Comparison of ENCODE assay signal across 8 cellular contexts in the genomic region with DNA sequence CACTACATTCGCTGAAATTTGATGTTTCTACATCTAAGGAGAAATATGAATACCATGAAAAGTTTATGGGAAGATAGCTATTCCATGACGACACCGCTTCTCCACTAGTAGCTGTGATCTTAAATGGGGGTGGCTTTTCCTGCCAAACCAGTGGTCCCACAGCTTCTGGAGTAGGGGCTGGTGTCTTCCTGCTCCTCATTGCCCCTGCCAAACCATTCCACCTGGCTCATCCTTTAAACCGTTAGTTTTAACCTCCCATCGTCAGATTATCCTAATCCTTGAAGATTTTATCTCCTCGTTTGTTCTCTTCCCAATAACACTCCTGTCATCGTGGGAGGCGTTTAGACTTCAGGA. TPM values are rescaled to one million over a fixed set of nuclear protein-coding genes. Genes with fewer than 3 reads are reported as not detected.
DNase-seq lines count a peak whose midpoint lies in the region; ATAC-seq and TF ChIP-seq lines count a peak whose summit lies in the region.

No MANE protein-coding gene starts in this region.

- no peaks in the 10 kb centered on the region for H3K9me3 ChIP-seq in PC-3 (ENCODE audit: low read length)
- peaks cover 0 to 9% of the 10 kb centered on the region in 2 donors for H3K9me3 ChIP-seq in ovary

- no peak for DNase-seq in Calu3
- no peak for DNase-seq in PC-3
- DNase-seq in epithelial cell of prostate (ENCODE audit: low read depth, low spot score): no peak
- DNase-seq in ovary: no peak
- DNase-seq in medulla oblongata (ENCODE audit: extremely low spot score): no peak
- DNase-seq in COLO829 (ENCODE audit: low spot score): no peak
- no peak for DNase-seq in DMS 273 treated with DMSO at 0.1 percent for 48 hours (lab: John Stamatoyannopoulos, UW)

- BruUV-seq in Calu3 (replicated peaks; lab: Mats Ljungman, UMichigan) (TSS peak; percentile 55), PC-3 (replicated peaks; lab: Mats Ljungman, UMichigan) (TSS peak; percentile 94)

- H3K79me2 ChIP-seq in PC-3 (ENCODE audit: low read length): peaks cover 6% of the 10 kb centered on the region

- peak overlapping the region; percentile 99 for H2AFZ ChIP-seq in PC-3 (ENCODE audit: low read length)

- H3F3A ChIP-seq in PC-3 (ENCODE audit: low read length, unreplicated experiment): no peaks in the 10 kb centered on the region

- H3K36me3 ChIP-seq in PC-3 (ENCODE audit: low read depth, low read length): peaks cover 11% of the 10 kb centered on the region; the same call in 1 of the 2 replicates
- no peaks in the 10 kb centered on the region for H3K36me3 ChIP-seq in ovary

- peak overlapping the region; percentile 81 for H3K4me3 ChIP-seq in PC-3 (ENCODE audit: low read length)
- H3K4me3 ChIP-seq in ovary: peak overlapping the region; percentile 84

- H3K27me3 ChIP-seq in PC-3 (ENCODE audit: low read length) (no peaks in the 10 kb centered on the region), ovary (no peaks in the 10 kb centered on the region)

- peaks cover 19% of the 10 kb centered on the region for H3K36me3 Mint-ChIP-seq in Calu3 (ENCODE audit: insufficient read depth, unreplicated experiment)

- peak overlapping the region; percentile 62 for H3K9ac ChIP-seq in PC-3 (ENCODE audit: low read length)

- no peaks in the 10 kb centered on the region for H3K9me2 ChIP-seq in PC-3 (replicated peaks; ENCODE audit: low read length)

- CTCF ChIA-PET in Calu3 (lab: Charles Lee): interaction anchor here (1.0 to 1.2 kb wide), 2 partner anchors 221 to 563 kb away, joined by 3 read pairs; a partner anchor contains a TSS
- CTCF ChIA-PET in PC-3 (lab: Charles Lee): no interaction called here

- TF ChIP-seq POLR2A in ovary (IDR thresholded peaks at IDR 0.05): no peak

- peaks cover 8% of the 10 kb centered on the region for H3K4me1 Mint-ChIP-seq in Calu3 (ENCODE audit: low read depth, unreplicated experiment)

- ATAC-seq in PC-3 (no peak), HG03565 (IDR thresholded peaks at IDR 0.05; ENCODE audit: unreplicated experiment) (no peak)

- peak overlapping the region; percentile 87 for H3K4me3 Mint-ChIP-seq in Calu3 (ENCODE audit: low read depth, unreplicated experiment)

- POLR2A ChIA-PET in PC-3 (lab: Charles Lee; ENCODE audit: unreplicated experiment): no interaction called here

- H3K4me1 ChIP-seq in PC-3 (ENCODE audit: insufficient read depth, low read length) (no peaks in the 10 kb centered on the region), ovary (ENCODE audit: insufficient read depth) (peaks cover 8% of the 10 kb centered on the region)

- TF ChIP-seq CTCF in Calu3 (IDR thresholded peaks at IDR 0.05; ENCODE audit: unreplicated experiment) (no peak), PC-3 (conservative IDR thresholded peaks at IDR 0.05; ENCODE audit: low read depth, low read length) (no peak), ovary (IDR thresholded peaks at IDR 0.05) (no peak)

- peak overlapping the region; percentile 77 for H3K27ac Mint-ChIP-seq in Calu3 (ENCODE audit: unreplicated experiment)

- 8 to 11% (median 9%) methylated on average over 8 of the region's 8 CpGs for WGBS in ovary, 3 donors

- H3K9me3 Mint-ChIP-seq in Calu3 (ENCODE audit: low read depth, unreplicated experiment): peaks cover 13% of the 10 kb centered on the region

- H3K4me2 ChIP-seq in PC-3 (ENCODE audit: low read length): peak overlapping the region; percentile 86

- H3K27ac ChIP-seq in PC-3 (ENCODE audit: low read length): no peak overlapping the region
- peak overlapping the region; percentile 17 for H3K27ac ChIP-seq in epithelial cell of prostate
- no peak overlapping the region for H3K27ac ChIP-seq in ovary

- intact Hi-C loops in Calu3 (cut with micrococcal nuclease; ENCODE audit: unreplicated experiment) (no loop called here), PC-3 (cut with micrococcal nuclease) (loop anchor here (1.0 to 2.0 kb wide), 4 partner anchors 17 to 111 kb away; a partner anchor contains a TSS), ovary (cut with DNase I) (loop anchor here in 1 of 4 donors (2.0 to 10.0 kb wide), 2 partner anchors 17 to 113 kb away; a partner anchor contains a TSS)

- no peaks in the 10 kb centered on the region for H4K20me1 ChIP-seq in PC-3 (ENCODE audit: low read length)

- no peak for TF ChIP-seq EP300 in ovary (IDR thresholded peaks at IDR 0.05)

- no peaks in the 10 kb centered on the region for H3K27me3 Mint-ChIP-seq in Calu3 (ENCODE audit: unreplicated experiment)

RNA-seq across cellular contexts. Expression of a gene that starts 0.6 kb away (rescaled TPM):
- total RNA-seq in Calu3 (2022): 6.0 and 7.8 TPM in 2 replicates
- total RNA-seq in PC-3 (2014; rRNA removed): 0.52 and 1.0 TPM in 2 replicates
- total RNA-seq in ovary: 10 to 100 TPM in 1 of 7 donors, 1 to 10 TPM in 6; 2.6 to 11.2 (median 4.4) TPM
- polyA plus RNA-seq in ovary: 1 to 10 TPM; 3.5 to 4.1 TPM

RNA-seq across cellular contexts. Expression of a gene that starts 18.2 kb away (rescaled TPM):
- total RNA-seq in Calu3 (2022) (6.8 and 6.9 TPM in 2 replicates), PC-3 (2014; rRNA removed) (3.1 and 4.4 TPM in 2 replicates), ovary (10 to 100 TPM in 5 of 7 donors, 1 to 10 TPM in 2; 3.7 to 13.2 (median 10.7) TPM)
- 1 to 10 TPM; 6.4 to 9.7 TPM for polyA plus RNA-seq in ovary

RNA-seq across cellular contexts. Expression of a gene that starts 23.0 kb away (rescaled TPM):
- total RNA-seq in Calu3 (2022) (5.3 and 6.5 TPM in 2 replicates), PC-3 (2014; rRNA removed) (0.95 and 2.0 TPM in 2 replicates), ovary (1 to 10 TPM; 3.3 to 6.0 (median 4.1) TPM)
- polyA plus RNA-seq in ovary: 1 to 10 TPM; 4.8 to 4.9 TPM

RNA-seq across cellular contexts. Expression of a gene that starts 49.6 kb away (rescaled TPM):
- 6.0 and 8.7 TPM in 2 replicates for total RNA-seq in Calu3 (2022)
- total RNA-seq in PC-3 (2014; rRNA removed): not detected in 2 replicates
- 1 to 10 TPM; 3.5 to 7.3 (median 4.7) TPM for total RNA-seq in ovary
- 1 to 10 TPM; 4.5 to 6.3 TPM for polyA plus RNA-seq in ovary

RNA-seq across cellular contexts. Expression of a gene that starts 51.2 kb away (rescaled TPM):
- total RNA-seq in Calu3 (2022) (6.3 and 8.3 TPM in 2 replicates), PC-3 (2014; rRNA removed) (0.55 and 2.1 TPM in 2 replicates), ovary (10 to 100 TPM in 1 of 7 donors, 1 to 10 TPM in 6; 2.2 to 11.5 (median 8.0) TPM)
- polyA plus RNA-seq in ovary: 1 to 10 TPM; 2.3 to 3.3 TPM
